1 cellular context compared by ENCODE assay signal in the genomic region with DNA sequence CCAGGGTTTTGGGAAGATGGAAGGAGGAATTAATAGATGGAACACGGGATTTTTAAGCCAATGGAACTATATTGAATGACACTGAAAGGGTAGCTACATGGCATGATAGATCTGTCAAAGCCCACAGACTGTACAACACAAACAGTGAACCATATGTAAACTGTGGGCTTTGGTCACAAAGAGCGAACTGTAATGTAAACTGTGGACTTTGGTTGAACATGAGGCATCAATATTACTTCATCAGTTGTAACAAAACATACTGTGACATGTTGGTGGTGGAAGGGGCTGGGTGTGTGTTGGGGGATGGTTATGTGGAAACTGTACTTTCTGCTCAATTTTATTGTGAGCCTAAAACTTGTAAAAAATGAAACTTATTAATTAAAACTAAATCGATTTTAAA.
A peak's percentile ranks its signal among the peaks of the same experiment; 100 is the strongest.
TF ChIP-seq lines count a peak whose summit lies in the region.

No MANE protein-coding gene starts in this region.

TF ChIP-seq in HepG2, 621 proteins besides CTCF, POLR2A, EP300 and RAD21 (continued from another document):
- peak; percentile 48; the same call in 1 of the 2 replicates for TF ChIP-seq NCOR1 (IDR thresholded peaks at IDR 0.05; ENCODE audit: borderline replicate concordance, low read length)
- TF ChIP-seq, protein P1, sequence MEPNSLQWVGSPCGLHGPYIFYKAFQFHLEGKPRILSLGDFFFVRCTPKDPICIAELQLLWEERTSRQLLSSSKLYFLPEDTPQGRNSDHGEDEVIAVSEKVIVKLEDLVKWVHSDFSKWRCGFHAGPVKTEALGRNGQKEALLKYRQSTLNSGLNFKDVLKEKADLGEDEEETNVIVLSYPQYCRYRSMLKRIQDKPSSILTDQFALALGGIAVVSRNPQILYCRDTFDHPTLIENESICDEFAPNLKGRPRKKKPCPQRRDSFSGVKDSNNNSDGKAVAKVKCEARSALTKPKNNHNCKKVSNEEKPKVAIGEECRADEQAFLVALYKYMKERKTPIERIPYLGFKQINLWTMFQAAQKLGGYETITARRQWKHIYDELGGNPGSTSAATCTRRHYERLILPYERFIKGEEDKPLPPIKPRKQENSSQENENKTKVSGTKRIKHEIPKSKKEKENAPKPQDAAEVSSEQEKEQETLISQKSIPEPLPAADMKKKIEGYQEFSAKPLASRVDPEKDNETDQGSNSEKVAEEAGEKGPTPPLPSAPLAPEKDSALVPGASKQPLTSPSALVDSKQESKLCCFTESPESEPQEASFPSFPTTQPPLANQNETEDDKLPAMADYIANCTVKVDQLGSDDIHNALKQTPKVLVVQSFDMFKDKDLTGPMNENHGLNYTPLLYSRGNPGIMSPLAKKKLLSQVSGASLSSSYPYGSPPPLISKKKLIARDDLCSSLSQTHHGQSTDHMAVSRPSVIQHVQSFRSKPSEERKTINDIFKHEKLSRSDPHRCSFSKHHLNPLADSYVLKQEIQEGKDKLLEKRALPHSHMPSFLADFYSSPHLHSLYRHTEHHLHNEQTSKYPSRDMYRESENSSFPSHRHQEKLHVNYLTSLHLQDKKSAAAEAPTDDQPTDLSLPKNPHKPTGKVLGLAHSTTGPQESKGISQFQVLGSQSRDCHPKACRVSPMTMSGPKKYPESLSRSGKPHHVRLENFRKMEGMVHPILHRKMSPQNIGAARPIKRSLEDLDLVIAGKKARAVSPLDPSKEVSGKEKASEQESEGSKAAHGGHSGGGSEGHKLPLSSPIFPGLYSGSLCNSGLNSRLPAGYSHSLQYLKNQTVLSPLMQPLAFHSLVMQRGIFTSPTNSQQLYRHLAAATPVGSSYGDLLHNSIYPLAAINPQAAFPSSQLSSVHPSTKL (CRISPR knock-in tag; IDR thresholded peaks at IDR 0.05), result peak; percentile 47; the same call in 1 of the 2 replicates
- no peak for TF ChIP-seq ZNF703 (CRISPR knock-in tag; IDR thresholded peaks at IDR 0.05; ENCODE audit: borderline replicate concordance)
- peak; percentile 59; the same call in 1 of the 2 replicates for TF ChIP-seq RBAK (CRISPR knock-in tag; IDR thresholded peaks at IDR 0.05)
- TF ChIP-seq HMG20A (CRISPR knock-in tag; IDR thresholded peaks at IDR 0.05; ENCODE audit: borderline replicate concordance), result 0 out of 2 replicates have a peak, but pooled peaks have one; percentile 25
- TF ChIP-seq ZNF281 (CRISPR knock-in tag; IDR thresholded peaks at IDR 0.05; ENCODE audit: borderline replicate concordance), result peak; percentile 84
- no peak for TF ChIP-seq SNAPC5 (CRISPR knock-in tag; IDR thresholded peaks at IDR 0.05; ENCODE audit: borderline replicate concordance)
- peak; percentile 49; the same call in 1 of the 2 replicates for TF ChIP-seq CEBPG (CRISPR knock-in tag; IDR thresholded peaks at IDR 0.05)
- TF ChIP-seq MEF2D (CRISPR knock-in tag; IDR thresholded peaks at IDR 0.05), result no peak
- TF ChIP-seq FOSL2 (CRISPR knock-in tag; IDR thresholded peaks at IDR 0.05), result peak; percentile 21; the same call in 1 of the 2 replicates
- peak; percentile 58 for TF ChIP-seq GATAD2A (CRISPR knock-in tag; IDR thresholded peaks at IDR 0.05)
- TF ChIP-seq CEBPB (IDR thresholded peaks at IDR 0.05; ENCODE audit: borderline replicate concordance, low read depth, low read length), result peak; percentile 52; the same call in 1 of the 2 replicates
- TF ChIP-seq, protein P2, sequence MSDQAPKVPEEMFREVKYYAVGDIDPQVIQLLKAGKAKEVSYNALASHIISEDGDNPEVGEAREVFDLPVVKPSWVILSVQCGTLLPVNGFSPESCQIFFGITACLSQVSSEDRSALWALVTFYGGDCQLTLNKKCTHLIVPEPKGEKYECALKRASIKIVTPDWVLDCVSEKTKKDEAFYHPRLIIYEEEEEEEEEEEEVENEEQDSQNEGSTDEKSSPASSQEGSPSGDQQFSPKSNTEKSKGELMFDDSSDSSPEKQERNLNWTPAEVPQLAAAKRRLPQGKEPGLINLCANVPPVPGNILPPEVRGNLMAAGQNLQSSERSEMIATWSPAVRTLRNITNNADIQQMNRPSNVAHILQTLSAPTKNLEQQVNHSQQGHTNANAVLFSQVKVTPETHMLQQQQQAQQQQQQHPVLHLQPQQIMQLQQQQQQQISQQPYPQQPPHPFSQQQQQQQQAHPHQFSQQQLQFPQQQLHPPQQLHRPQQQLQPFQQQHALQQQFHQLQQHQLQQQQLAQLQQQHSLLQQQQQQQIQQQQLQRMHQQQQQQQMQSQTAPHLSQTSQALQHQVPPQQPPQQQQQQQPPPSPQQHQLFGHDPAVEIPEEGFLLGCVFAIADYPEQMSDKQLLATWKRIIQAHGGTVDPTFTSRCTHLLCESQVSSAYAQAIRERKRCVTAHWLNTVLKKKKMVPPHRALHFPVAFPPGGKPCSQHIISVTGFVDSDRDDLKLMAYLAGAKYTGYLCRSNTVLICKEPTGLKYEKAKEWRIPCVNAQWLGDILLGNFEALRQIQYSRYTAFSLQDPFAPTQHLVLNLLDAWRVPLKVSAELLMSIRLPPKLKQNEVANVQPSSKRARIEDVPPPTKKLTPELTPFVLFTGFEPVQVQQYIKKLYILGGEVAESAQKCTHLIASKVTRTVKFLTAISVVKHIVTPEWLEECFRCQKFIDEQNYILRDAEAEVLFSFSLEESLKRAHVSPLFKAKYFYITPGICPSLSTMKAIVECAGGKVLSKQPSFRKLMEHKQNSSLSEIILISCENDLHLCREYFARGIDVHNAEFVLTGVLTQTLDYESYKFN (CRISPR knock-in tag; conservative IDR thresholded peaks at IDR 0.05), result 0 out of 2 replicates have a peak, but pooled peaks have one; percentile 26
- TF ChIP-seq ZC3H13 (CRISPR knock-in tag; IDR thresholded peaks at IDR 0.05), result no peak
- TF ChIP-seq FOXA3 (CRISPR knock-in tag; IDR thresholded peaks at IDR 0.05), result 0 out of 2 replicates have a peak, but pooled peaks have one; percentile 50
- TF ChIP-seq ZNF644 (CRISPR knock-in tag; IDR thresholded peaks at IDR 0.05; ENCODE audit: low read depth), result peak; percentile 79
